In the genomic region with DNA sequence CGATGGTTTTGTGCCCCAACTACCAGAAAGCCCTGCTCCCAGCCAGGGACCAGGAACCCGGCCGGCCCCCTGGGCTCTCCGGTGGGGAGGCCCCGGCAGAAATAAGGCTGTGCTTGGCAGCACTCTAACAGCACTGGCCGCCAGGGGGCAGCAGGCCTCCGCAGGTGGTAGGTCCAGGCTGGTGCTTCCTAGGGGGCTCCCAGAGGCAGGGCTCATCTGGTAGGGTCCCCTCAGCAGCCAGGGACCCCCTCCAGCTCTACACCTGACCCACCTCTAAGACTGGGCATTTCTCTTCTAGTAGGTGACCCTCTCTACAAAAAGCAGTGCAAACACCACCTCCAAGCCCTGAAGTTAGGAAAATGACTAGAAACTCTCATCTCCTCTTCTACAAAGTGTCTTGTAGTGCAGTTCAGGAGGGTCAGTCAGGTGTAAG, we compare ENCODE assay signal across 8 cellular contexts.
DNase-seq lines count a peak whose midpoint lies in the region; ATAC-seq and TF ChIP-seq lines count a peak whose summit lies in the region.

No MANE protein-coding gene starts in this region.

- TF ChIP-seq CTCF in foreskin keratinocyte (conservative IDR thresholded peaks at IDR 0.05): peak; percentile 94
- peak; percentile 82 to 90 (median 88) for TF ChIP-seq CTCF in ovary (IDR thresholded peaks at IDR 0.05)
- TF ChIP-seq CTCF in thoracic aorta (IDR thresholded peaks at IDR 0.05): peak; percentile 96

- H3K36me3 ChIP-seq in ovary (no peaks in the 10 kb centered on the region), thoracic aorta (peaks cover under 1% of the 10 kb centered on the region)

- H3K27me3 ChIP-seq in foreskin keratinocyte: no peaks in the 10 kb centered on the region
- H3K27me3 ChIP-seq in ovary: no peaks in the 10 kb centered on the region
- no peaks in the 10 kb centered on the region for H3K27me3 ChIP-seq in thoracic aorta (replicated peaks; ENCODE audit: insufficient read depth)

- no peak for TF ChIP-seq EP300 in ovary (IDR thresholded peaks at IDR 0.05)

- no peak overlapping the region for H3K4me3 ChIP-seq in ovary
- no peak overlapping the region for H3K4me3 ChIP-seq in thoracic aorta

- H3K27ac ChIP-seq in foreskin keratinocyte (no peak overlapping the region), ovary (no peak overlapping the region), thoracic aorta (peak overlapping the region; percentile 59 to 64)

- H3K4me1 ChIP-seq in foreskin keratinocyte: peaks cover 8% of the 10 kb centered on the region
- H3K4me1 ChIP-seq in ovary (ENCODE audit: insufficient read depth): peaks cover 4% of the 10 kb centered on the region
- H3K4me1 ChIP-seq in thoracic aorta (ENCODE audit: control insufficient read depth in 1 of 2, low read depth in 2 of 2): peaks cover 5 to 28% of the 10 kb centered on the region in 2 donors

- TF ChIP-seq POLR2A in ovary (IDR thresholded peaks at IDR 0.05): no peak

- 2 to 11% (median 4%) methylated on average over 7 of the region's 7 CpGs for WGBS in ovary, 3 donors

- intact Hi-C loops in ovary (cut with DNase I): loop anchor here (2.0 to 10.0 kb wide), 6 partner anchors 87 to 911 kb away; a partner anchor contains a TSS

- ATAC-seq in GM19455 (IDR thresholded peaks at IDR 0.05; ENCODE audit: unreplicated experiment): peak; percentile 90
- ATAC-seq in foreskin keratinocyte: peak; percentile 61
- ATAC-seq in thoracic aorta (ENCODE audit: insufficient number of reproducible peaks, low FRiP score, low read depth): peak; percentile 50

- no peaks in the 10 kb centered on the region for H3K9me3 ChIP-seq in ovary
- no peaks in the 10 kb centered on the region for H3K9me3 ChIP-seq in thoracic aorta

- DNase-seq in COR-L47 (lab: John Stamatoyannopoulos, UW) (peak; percentile 51), HPDE6-E6E7 (ENCODE audit: extremely low spot score) (peak; percentile 62), RKO (ENCODE audit: low spot score) (peak; percentile 55), foreskin keratinocyte (peak; percentile 4 to 34), ovary (peak; percentile 76 to 90 (median 87)), thoracic aorta (ENCODE audit: low spot score) (no peak)
- peak; percentile 66 for DNase-seq in activated effector memory CD4-positive, alpha-beta T cell treated with Interleukin-2 at 50 U/mL for 16 hours

Comparison
In these comparisons a context has a peak if more than half of its experiments do, and no peak if none do; other contexts are left out.
1. H3K27ac ChIP-seq: peak in thoracic aorta (2 of 2); none in foreskin keratinocyte (single experiment) and ovary (0 of 2).
2. Peak in every context shown above with its lines, with median percentiles within 50 percentile points of each other: ATAC-seq and CTCF ChIP-seq.